In the genomic region with DNA sequence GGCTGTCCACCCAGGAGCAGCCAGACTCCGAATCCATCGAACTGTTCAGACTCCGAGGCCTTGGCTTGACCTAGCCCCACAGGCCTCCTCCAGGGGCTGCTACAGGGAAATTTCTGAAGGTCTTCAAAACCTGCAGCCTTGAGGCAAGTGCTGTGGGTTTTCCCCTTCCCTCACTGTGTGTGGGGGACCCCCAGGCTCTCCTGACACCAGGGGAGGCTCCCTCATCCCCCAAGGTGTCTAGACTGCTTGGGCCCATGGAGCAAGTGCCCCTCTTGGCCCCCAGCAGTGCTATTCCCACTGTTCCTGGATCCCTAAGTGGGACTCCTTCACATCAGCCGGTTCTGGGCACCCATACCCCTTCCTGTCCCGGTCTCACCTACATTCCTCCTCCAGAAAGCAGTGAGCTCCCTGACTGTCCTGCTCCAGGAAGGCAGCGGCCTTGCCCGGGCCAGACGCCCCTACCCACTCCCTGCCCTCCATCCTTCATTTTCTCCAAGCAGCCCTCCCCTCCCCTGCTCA, we compare ENCODE assay signal across 8 cellular contexts. TPM values are rescaled to one million over a fixed set of nuclear protein-coding genes. Genes with fewer than 3 reads are reported as not detected.
A peak's percentile ranks its signal among the peaks of the same experiment; 100 is the strongest.
DNase-seq lines count a peak whose midpoint lies in the region; ATAC-seq and TF ChIP-seq lines count a peak whose summit lies in the region.

No MANE protein-coding gene starts in this region.

- no peaks in the 10 kb centered on the region for H3K9me3 Mint-ChIP-seq in activated CD4-positive, alpha-beta memory T cell treated with anti-CD3 and anti-CD28 coated beads, Interleukin-2, amount 10 ng/mL, durations not matched to agents 7 days and 5 days

- peaks cover 19% of the 10 kb centered on the region for H3K27me3 Mint-ChIP-seq in activated CD4-positive, alpha-beta memory T cell treated with anti-CD3 and anti-CD28 coated beads, Interleukin-2, amount 10 ng/mL, durations not matched to agents 7 days and 5 days

- H4K20me1 ChIP-seq in hepatocyte (ENCODE audit: insufficient read depth, poor library complexity, severe bottlenecking), result no peaks in the 10 kb centered on the region

- no peak for DNase-seq in activated CD4-positive, alpha-beta memory T cell treated with anti-CD3 and anti-CD28 coated beads, Interleukin-2, amount 10 ng/mL, durations not matched to agents 7 days and 5 days
- DNase-seq in hepatocyte (ENCODE audit: low spot score) (peak; percentile 13), GM13976 (ENCODE audit: low spot score) (no peak), nucleus accumbens (lab: John Stamatoyannopoulos, UW) (no peak), NCI-H748 (lab: John Stamatoyannopoulos, UW; ENCODE audit: unreplicated experiment) (no peak), CD1c-positive myeloid dendritic cell (ENCODE audit: extremely low spot score) (no peak)

- H3K27me3 ChIP-seq in hepatocyte (no peaks in the 10 kb centered on the region), skeletal muscle tissue (ENCODE audit: control insufficient read depth in 3 of 3, insufficient read depth in 3 of 3, low read length in 3 of 3) (no peaks in the 10 kb centered on the region)

- H3K4me1 ChIP-seq in hepatocyte (ENCODE audit: insufficient read depth), result peaks cover 53% of the 10 kb centered on the region
- H3K4me1 ChIP-seq in skeletal muscle tissue (ENCODE audit: control insufficient read depth in 3 of 3, insufficient read depth in 3 of 3, low read length in 3 of 3), result peaks cover 13 to 24% (median 22%) of the 10 kb centered on the region in 3 donors

- no peaks in the 10 kb centered on the region for H3K9me2 ChIP-seq in hepatocyte (replicated peaks; ENCODE audit: insufficient read depth)

- H3K36me3 Mint-ChIP-seq in activated CD4-positive, alpha-beta memory T cell treated with anti-CD3 and anti-CD28 coated beads, Interleukin-2, amount 10 ng/mL, durations not matched to agents 7 days and 5 days (ENCODE audit: low read depth), result no peaks in the 10 kb centered on the region

- H3K4me1 Mint-ChIP-seq in activated CD4-positive, alpha-beta memory T cell treated with anti-CD3 and anti-CD28 coated beads, Interleukin-2, amount 10 ng/mL, durations not matched to agents 7 days and 5 days, result peaks cover 7% of the 10 kb centered on the region

- H3K4me3 ChIP-seq in hepatocyte (peak overlapping the region; percentile 61), skeletal muscle tissue (ENCODE audit: low read length in 3 of 3) (peak overlapping the region; percentile 67 to 75 (median 72))

- peak overlapping the region; percentile 87 for H3K4me2 ChIP-seq in hepatocyte

- WGBS in hepatocyte (ENCODE audit: low lambda C conversion rate, missing lambda C conversion rate), result 62% methylated on average over 5 of the region's 8 CpGs

- H3K9me3 ChIP-seq in hepatocyte (ENCODE audit: low read depth), result no peaks in the 10 kb centered on the region
- no peaks in the 10 kb centered on the region for H3K9me3 ChIP-seq in skeletal muscle tissue (ENCODE audit: control insufficient read depth in 3 of 3, low read length in 3 of 3)

- H3K79me2 ChIP-seq in hepatocyte, result peaks cover 35% of the 10 kb centered on the region

- CTCF ChIA-PET in activated CD4-positive, alpha-beta memory T cell treated with anti-CD3 and anti-CD28 coated beads, Interleukin-2, amount 10 ng/mL, durations not matched to agents 7 days and 5 days (lab: Charles Lee), result interaction anchor here (1.2 to 1.5 kb wide), 3 partner anchors 21 to 32 kb away, joined by 3 to 4 read pairs (median 3); no protein-coding TSS in a partner anchor

- in situ Hi-C loops in GM13976 (cut with MboI; ENCODE audit: low sequenced_read_pairs, unreplicated experiment), result no loop called here

- peak overlapping the region; percentile 69 for H3K4me3 Mint-ChIP-seq in activated CD4-positive, alpha-beta memory T cell treated with anti-CD3 and anti-CD28 coated beads, Interleukin-2, amount 10 ng/mL, durations not matched to agents 7 days and 5 days

- POLR2A ChIA-PET in activated CD4-positive, alpha-beta memory T cell treated with anti-CD3 and anti-CD28 coated beads, Interleukin-2, amount 10 ng/mL, durations not matched to agents 7 days and 5 days (lab: Charles Lee), result interaction anchor here (1.1 to 2.1 kb wide), 3 partner anchors 10 to 43 kb away, joined by 3 to 8 read pairs (median 4); no protein-coding TSS in a partner anchor

- peak overlapping the region; percentile 95 for H3K27ac ChIP-seq in hepatocyte
- no peak overlapping the region for H3K27ac ChIP-seq in skeletal muscle tissue (ENCODE audit: low read depth, low read length)

- peak; percentile 7 for ATAC-seq in GM21423 (IDR thresholded peaks at IDR 0.05; ENCODE audit: unreplicated experiment)

- no peak for TF ChIP-seq CTCF in hepatocyte (IDR thresholded peaks at IDR 0.05; ENCODE audit: poor library complexity)
- no peak for TF ChIP-seq CTCF in GM13976 (IDR thresholded peaks at IDR 0.05; ENCODE audit: borderline replicate concordance, control extremely low read depth, extremely low read depth, insufficient read depth, missing control alignments)

- H2AFZ ChIP-seq in hepatocyte, result peak overlapping the region; percentile 74

- peak overlapping the region; percentile 51 to 80 (median 59) for H3K9ac ChIP-seq in skeletal muscle tissue (ENCODE audit: low read depth in 1 of 3, low read length in 3 of 3)

- no peak overlapping the region for H3K27ac Mint-ChIP-seq in activated CD4-positive, alpha-beta memory T cell treated with anti-CD3 and anti-CD28 coated beads, Interleukin-2, amount 10 ng/mL, durations not matched to agents 7 days and 5 days

- H3K36me3 ChIP-seq in hepatocyte (replicated peaks; ENCODE audit: insufficient read depth, low read depth), result no peaks in the 10 kb centered on the region
- no peaks in the 10 kb centered on the region for H3K36me3 ChIP-seq in skeletal muscle tissue (ENCODE audit: control insufficient read depth in 3 of 3, insufficient read depth in 3 of 3, low read length in 3 of 3)

RNA-seq across cellular contexts. Expression of a gene that starts 0.8 kb away (rescaled TPM):
- 1 to 10 TPM; 1.4 TPM for total RNA-seq in activated CD4-positive, alpha-beta memory T cell treated with anti-CD3 and anti-CD28 coated beads, Interleukin-2, amount 10 ng/mL, durations not matched to agents 7 days and 5 days
- total RNA-seq in hepatocyte (21.5 and 27.0 TPM in 2 replicates), skeletal muscle tissue (7.3 TPM)
- polyA plus RNA-seq in hepatocyte, result 3.3 and 4.8 TPM in 2 replicates

RNA-seq across cellular contexts. Expression of a gene that starts 15.4 kb away (rescaled TPM):
- total RNA-seq in activated CD4-positive, alpha-beta memory T cell treated with anti-CD3 and anti-CD28 coated beads, Interleukin-2, amount 10 ng/mL, durations not matched to agents 7 days and 5 days, result 1 to 10 TPM; 5.2 to 5.4 TPM
- 1.3 and 2.4 TPM in 2 replicates for total RNA-seq in hepatocyte
- polyA plus RNA-seq in hepatocyte, result 0.41 and 2.4 TPM in 2 replicates
- total RNA-seq in skeletal muscle tissue, result 1.6 TPM

RNA-seq across cellular contexts. Expression of a gene that starts 31.5 kb away (rescaled TPM):
- total RNA-seq in activated CD4-positive, alpha-beta memory T cell treated with anti-CD3 and anti-CD28 coated beads, Interleukin-2, amount 10 ng/mL, durations not matched to agents 7 days and 5 days, result 100 to 1,000 TPM; 610 to 616 TPM
- 91.6 and 104 TPM in 2 replicates for total RNA-seq in hepatocyte
- 338 and 395 TPM in 2 replicates for polyA plus RNA-seq in hepatocyte
- 90.3 TPM for total RNA-seq in skeletal muscle tissue

RNA-seq across cellular contexts. Expression of a gene that starts 54.9 kb away (rescaled TPM):
- 10 to 100 TPM; 36.6 to 37.7 TPM for total RNA-seq in activated CD4-positive, alpha-beta memory T cell treated with anti-CD3 and anti-CD28 coated beads, Interleukin-2, amount 10 ng/mL, durations not matched to agents 7 days and 5 days
- 59.5 and 62.6 TPM in 2 replicates for total RNA-seq in hepatocyte
- polyA plus RNA-seq in hepatocyte, result 90.7 and 103 TPM in 2 replicates
- 35.0 TPM for total RNA-seq in skeletal muscle tissue
